In the genomic region with DNA sequence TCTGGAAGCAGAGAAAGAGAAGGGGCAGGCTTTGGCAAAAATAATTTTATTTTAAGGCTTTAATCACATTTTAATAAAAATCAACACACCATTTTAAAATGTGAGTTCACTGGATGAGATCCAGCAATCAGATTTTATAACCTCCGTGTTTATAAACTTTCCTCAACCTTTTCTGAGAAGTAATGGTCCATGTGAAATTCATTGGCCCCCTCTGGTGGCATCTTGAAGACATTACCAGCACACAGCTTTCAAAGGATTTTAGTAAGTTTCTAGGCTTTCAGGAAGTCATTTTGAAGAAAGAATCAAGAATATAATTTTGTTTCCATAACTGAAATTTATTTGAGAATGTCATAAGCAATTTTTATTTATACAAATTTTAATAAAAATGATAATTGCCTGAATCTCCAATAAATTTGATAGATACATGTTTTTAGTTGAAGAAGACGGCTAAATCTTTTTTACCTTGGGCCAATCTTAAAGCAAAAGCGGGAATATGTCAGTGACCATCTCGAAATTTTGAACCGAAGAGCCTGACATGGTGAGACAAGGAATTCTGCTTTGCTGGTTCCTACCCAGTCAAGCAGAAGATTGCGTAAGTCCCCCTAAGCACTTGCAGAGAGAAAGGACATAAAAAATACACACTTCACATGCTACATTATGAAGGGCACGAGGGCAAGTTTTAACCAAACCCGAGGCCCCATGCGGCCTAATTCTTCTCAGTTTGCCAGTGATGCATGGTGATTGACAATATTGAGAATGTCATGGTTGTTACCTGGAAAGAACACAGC, we compare ENCODE assay signal across 8 cellular contexts.
A peak's percentile ranks its signal among the peaks of the same experiment; 100 is the strongest.
DNase-seq lines count a peak whose midpoint lies in the region; ATAC-seq, FAIRE-seq and TF ChIP-seq lines count a peak whose summit lies in the region.

No MANE protein-coding gene starts in this region.

- peak; percentile 33 for ATAC-seq in GM18868 (IDR thresholded peaks at IDR 0.05; ENCODE audit: unreplicated experiment)
- ATAC-seq in HG03066 (IDR thresholded peaks at IDR 0.05; ENCODE audit: low read depth, unreplicated experiment) = peak; percentile 43

- no peak overlapping the region for H3K4me3 Mint-ChIP-seq in chondrocyte (ENCODE audit: unreplicated experiment)

- peak; percentile 51 for TF ChIP-seq CTCF in D721Med (IDR thresholded peaks at IDR 0.05; ENCODE audit: insufficient read depth, missing control alignments)
- peak; percentile 87 for TF ChIP-seq CTCF in chondrocyte (IDR thresholded peaks at IDR 0.05)

- no peaks in the 10 kb centered on the region for H3K4me1 Mint-ChIP-seq in chondrocyte (ENCODE audit: low read depth)

- H3K27me3 Mint-ChIP-seq in chondrocyte (ENCODE audit: low read depth) = peaks cover 13% of the 10 kb centered on the region

- FAIRE-seq in D721Med (lab: Jason Lieb, UNC) = peak; percentile 99

- H3K27ac Mint-ChIP-seq in chondrocyte (ENCODE audit: unreplicated experiment) = no peak overlapping the region

- DNase-seq in D721Med (ENCODE audit: insufficient read length, low spot score) (peak; percentile 45), NCI-H748 (lab: John Stamatoyannopoulos, UW; ENCODE audit: unreplicated experiment) (peak; percentile 61), chondrocyte (ENCODE audit: low spot score) (no peak), myocyte (ENCODE audit: low read depth) (peak; percentile 27), GF-D8 (lab: John Stamatoyannopoulos, UW) (no peak), UCSD-AML1 (lab: John Stamatoyannopoulos, UW; ENCODE audit: unreplicated experiment) (no peak)

- no peaks in the 10 kb centered on the region for H3K9me3 Mint-ChIP-seq in chondrocyte (ENCODE audit: low read depth)

- H3K36me3 Mint-ChIP-seq in chondrocyte (ENCODE audit: low read depth) = no peaks in the 10 kb centered on the region

Comparison
In these comparisons a context has a peak if more than half of its experiments do, and no peak if none do; other contexts are left out.
1. DNase-seq: peak in D721Med (single experiment), NCI-H748 (single experiment) and myocyte (single experiment); none in chondrocyte (single experiment), GF-D8 (single experiment) and UCSD-AML1 (single experiment).